Comparison of ENCODE assay signal across 1 cellular context in genomic region chr20:36490191-36490590, GRCh38.
TF ChIP-seq lines count a peak whose summit lies in the region.

No MANE protein-coding gene starts in this region.

TF ChIP-seq in endothelial cell of umbilical vein, 7 proteins besides CTCF, POLR2A, EP300 and RAD21:
- TF ChIP-seq, protein P1, sequence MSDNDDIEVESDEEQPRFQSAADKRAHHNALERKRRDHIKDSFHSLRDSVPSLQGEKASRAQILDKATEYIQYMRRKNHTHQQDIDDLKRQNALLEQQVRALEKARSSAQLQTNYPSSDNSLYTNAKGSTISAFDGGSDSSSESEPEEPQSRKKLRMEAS (IDR thresholded peaks at IDR 0.05; ENCODE audit: insufficient read depth, insufficient read length) = no peak
- TF ChIP-seq MYC (IDR thresholded peaks at IDR 0.05; ENCODE audit: low read depth, low read length) (no peak), POLR2AphosphoS5 (IDR thresholded peaks at IDR 0.05; ENCODE audit: insufficient read depth, low read depth, low read length) (no peak), FOS (IDR thresholded peaks at IDR 0.05; ENCODE audit: borderline replicate concordance, insufficient read depth, low read length) (no peak), JUN (IDR thresholded peaks at IDR 0.05; ENCODE audit: borderline replicate concordance, insufficient read depth, insufficient read length, low read depth) (no peak), GATA2 (IDR thresholded peaks at IDR 0.05; ENCODE audit: insufficient read depth, insufficient read length, low read depth, low read length) (no peak), EZH2 (IDR thresholded peaks at IDR 0.05; ENCODE audit: borderline replicate concordance, low read depth, low read length, severe bottlenecking) (no peak)
